In the genomic region with DNA sequence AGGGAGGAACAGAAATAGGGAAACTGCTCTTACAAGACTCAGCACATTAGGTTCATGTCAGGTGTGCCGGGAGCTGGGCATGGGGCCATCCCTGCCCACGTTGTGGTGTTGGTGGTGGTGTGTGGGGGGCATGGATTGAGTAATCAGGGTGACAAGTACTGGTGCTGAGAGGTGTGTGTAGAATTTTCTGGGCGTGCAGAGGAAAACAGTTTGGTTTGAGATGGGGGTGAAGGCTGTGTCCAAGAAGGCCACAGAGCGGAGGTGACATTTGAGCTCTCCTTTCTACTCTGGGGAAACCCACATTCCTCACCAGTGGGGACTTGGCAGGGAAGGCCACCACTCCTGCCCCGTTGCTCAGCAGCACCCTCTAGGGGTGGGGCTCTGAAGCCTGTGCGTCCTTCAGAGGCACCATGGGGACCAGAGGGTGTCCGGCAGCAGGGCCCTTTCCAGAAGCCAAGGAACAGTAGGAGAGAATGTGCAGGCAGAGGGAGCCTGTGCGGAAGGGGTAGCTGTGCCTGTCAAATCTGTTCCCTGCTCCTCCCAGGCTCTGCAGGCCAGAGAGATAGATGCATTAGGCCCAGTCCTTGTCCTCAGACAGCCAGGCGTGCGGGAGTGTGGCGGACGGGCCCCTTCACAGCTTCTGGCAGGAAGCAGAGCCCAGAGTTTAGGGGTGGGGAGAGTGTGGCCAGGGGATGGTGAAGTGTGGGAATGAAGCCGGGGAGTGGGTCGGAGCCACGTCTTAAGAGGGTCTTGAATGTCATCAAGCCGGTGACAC, we compare ENCODE assay signal across 8 cellular contexts. TPM values are rescaled to one million over a fixed set of nuclear protein-coding genes. Genes with fewer than 3 reads are reported as not detected.
A peak's percentile ranks its signal among the peaks of the same experiment; 100 is the strongest.
DNase-seq lines count a peak whose midpoint lies in the region; ATAC-seq and TF ChIP-seq lines count a peak whose summit lies in the region.

No MANE protein-coding gene starts in this region.

- no peaks in the 10 kb centered on the region for H3K27me3 Mint-ChIP-seq in activated naive CD8-positive, alpha-beta T cell

- BruUV-seq in A673 (replicated peaks; lab: Mats Ljungman, UMichigan): no TSS peak

- intact Hi-C loops in A673 (cut with micrococcal nuclease; ENCODE audit: unreplicated experiment): no loop called here

- CTCF ChIA-PET in A673 (lab: Charles Lee): interaction anchor here (1.1 kb wide), 1 partner anchor 14 kb away, joined by 4 read pairs; no protein-coding TSS in a partner anchor

- H3K27ac Mint-ChIP-seq in activated naive CD8-positive, alpha-beta T cell: peak overlapping the region; percentile 8

- POLR2A ChIA-PET in A673 (lab: Charles Lee; ENCODE audit: low non-redundant PET): no interaction called here

- H3K36me3 Mint-ChIP-seq in activated naive CD8-positive, alpha-beta T cell: no peaks in the 10 kb centered on the region

- H3K9me3 ChIP-seq in A673 (ENCODE audit: low read depth, low read length, poor library complexity, severe bottlenecking): peaks cover 10% of the 10 kb centered on the region

- no peak overlapping the region for H3K27ac ChIP-seq in A673 (ENCODE audit: low read depth, low read length, poor library complexity, severe bottlenecking)
- peak overlapping the region; percentile 50 for H3K27ac ChIP-seq in HL-60 (replicated peaks)

- peaks cover 57% of the 10 kb centered on the region for H3K4me1 Mint-ChIP-seq in activated naive CD8-positive, alpha-beta T cell (ENCODE audit: low read depth)

- H3K4me1 ChIP-seq in A673 (ENCODE audit: insufficient read depth, low read length, poor library complexity, severe bottlenecking): peaks cover 40% of the 10 kb centered on the region

- H3K4me3 Mint-ChIP-seq in activated naive CD8-positive, alpha-beta T cell: no peak overlapping the region

- ATAC-seq in GM21717 (IDR thresholded peaks at IDR 0.05; ENCODE audit: unreplicated experiment) (no peak), HG03280 (IDR thresholded peaks at IDR 0.05; ENCODE audit: unreplicated experiment) (no peak), HG02610 (IDR thresholded peaks at IDR 0.05; ENCODE audit: unreplicated experiment) (no peak)

- H3K4me3 ChIP-seq in A673 (ENCODE audit: low read depth, low read length, poor library complexity, severe bottlenecking): no peak overlapping the region
- H3K4me3 ChIP-seq in HL-60 (replicated peaks; ENCODE audit: insufficient read depth, low read length): no peak overlapping the region

- no peaks in the 10 kb centered on the region for H3K9me3 Mint-ChIP-seq in activated naive CD8-positive, alpha-beta T cell (ENCODE audit: low read depth)

- H3K36me3 ChIP-seq in A673 (ENCODE audit: insufficient read depth, low read length, poor library complexity, severe bottlenecking): no peaks in the 10 kb centered on the region

- DNase-seq in A673 (ENCODE audit: low spot score) (no peak), HL-60 (ENCODE audit: low read depth in 1 of 2, low spot score in 1 of 2) (peak in 1 of 2 experiments; percentile 58), myocyte (ENCODE audit: low read depth) (peak; percentile 47), NCI-H2171 treated with DMSO at 0.1 percent for 48 hours (lab: John Stamatoyannopoulos, UW) (no peak)

- H3K27me3 ChIP-seq in A673 (replicated peaks; ENCODE audit: insufficient read depth, low read depth, low read length, poor library complexity): no peaks in the 10 kb centered on the region
- no peaks in the 10 kb centered on the region for H3K27me3 ChIP-seq in HL-60 (ENCODE audit: insufficient read depth, poor library complexity, severe bottlenecking)

- TF ChIP-seq CTCF in A673 (conservative IDR thresholded peaks at IDR 0.05; ENCODE audit: low read depth, low read length) (peak; percentile 63), HL-60 (IDR thresholded peaks at IDR 0.05; ENCODE audit: insufficient read depth, low read length) (peak; percentile 37)

RNA-seq across cellular contexts. Expression of a gene that starts 48.7 kb away (rescaled TPM):
- 64.2 and 72.4 TPM in 2 replicates for total RNA-seq in A673 (2021)
- total RNA-seq in myocyte: 37.4 and 51.1 TPM in 2 replicates
- polyA plus RNA-seq in myocyte (2012): 17.4 TPM
